ENCODE assay signal across 27 cellular contexts in the genomic region with DNA sequence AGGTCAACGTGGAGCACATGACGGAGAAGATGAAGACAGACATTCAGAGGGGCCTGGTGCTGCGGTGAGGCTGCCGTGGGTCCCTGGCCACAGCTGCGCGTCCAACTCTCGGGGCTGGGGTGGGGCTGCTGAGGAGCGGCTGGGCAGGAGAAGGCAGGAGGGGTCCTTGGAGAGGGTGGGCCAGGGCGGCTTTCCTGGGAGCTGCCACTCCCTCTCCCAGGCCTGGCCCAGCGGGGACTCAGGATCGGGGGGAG. TPM values are rescaled to one million over a fixed set of nuclear protein-coding genes. Genes with fewer than 3 reads are reported as not detected.
A peak's percentile ranks its signal among the peaks of the same experiment; 100 is the strongest.
DNase-seq lines count a peak whose midpoint lies in the region; ATAC-seq, FAIRE-seq and TF ChIP-seq lines count a peak whose summit lies in the region.
"Had no signal": no experiment of that assay in that cellular context is flagged by ENCODE, and none has a peak within 500 bp of the region (broad histone marks: within the 10 kb centered on the region; RNA-seq: fewer than 3 reads in every experiment).

No MANE protein-coding gene starts in this region.

- no peaks in the 10 kb centered on the region for H3K79me2 ChIP-seq in HepG2 (ENCODE audit: insufficient read depth, low read length)

- TF ChIP-seq POLR2A in HepG2 (IDR thresholded peaks at IDR 0.05; ENCODE audit: insufficient read depth in 1 of 2, low read depth in 2 of 2, low read length in 2 of 2) (no peak), right lobe of liver (IDR thresholded peaks at IDR 0.05) (no peak)

- H2BK5ac ChIP-seq in neuronal stem cell (ENCODE audit: low read length): peak overlapping the region; percentile 53

- H3K9ac ChIP-seq in HepG2 (ENCODE audit: insufficient read depth, low read depth, low read length) (no peak overlapping the region), neuronal stem cell (ENCODE audit: low read depth, low read length, poor library complexity) (no peak overlapping the region)
- H3K9ac ChIP-seq: BLaER1 treated with 17β-estradiol and CSF1 and Interleukin-3, amounts not matched to agents 10 nM and 100 nM had no signal

- no peaks in the 10 kb centered on the region for H3K9me3 ChIP-seq in HepG2 (ENCODE audit: low read length)
- no peaks in the 10 kb centered on the region for H3K9me3 ChIP-seq in right lobe of liver
- no peaks in the 10 kb centered on the region for H3K9me3 ChIP-seq in neuronal stem cell (replicated peaks in 1 of 2; ENCODE audit: control insufficient read depth in 2 of 2, insufficient read depth in 1 of 2, low read depth in 1 of 2, low read length in 2 of 2)
- H3K9me3 ChIP-seq in MG63: no peaks in the 10 kb centered on the region
- H3K9me3 ChIP-seq: A549; BLaER1 treated with 17β-estradiol and CSF1 and Interleukin-3, amounts not matched to agents 10 nM and 100 nM had no signal

- H3K27ac ChIP-seq in HepG2 (ENCODE audit: extremely low read length, insufficient read depth, low read length) (no peak overlapping the region), right lobe of liver (no peak overlapping the region), neuronal stem cell (replicated peaks; ENCODE audit: low read length) (no peak overlapping the region)
- H3K27ac ChIP-seq: 22Rv1, A549, C4-2B had no signal

- no peak overlapping the region for H2BK15ac ChIP-seq in neuronal stem cell (ENCODE audit: low read length)

- no peak overlapping the region for H3K14ac ChIP-seq in neuronal stem cell (ENCODE audit: low read length)

- 96% methylated on average over 10 of the region's 11 CpGs for WGBS in HepG2 (ENCODE audit: low lambda C conversion rate)
- WGBS in right lobe of liver (ENCODE audit: insufficient coverage, low coverage, low lambda C conversion rate, missing lambda C conversion rate): 96% methylated on average over 4 of the region's 11 CpGs
- WGBS in neuronal stem cell (ENCODE audit: extremely low coverage in 2 of 2, insufficient read length in 2 of 2, insufficient replicate concordance in 1 of 2), 2 donors: no CpG with 5 or more reads among the region's 11 CpGs

- no peak for TF ChIP-seq RAD21 in HepG2 (CRISPR knock-in tag; IDR thresholded peaks at IDR 0.05)

- H3K4me1 ChIP-seq in HepG2 (ENCODE audit: insufficient read depth, low read length) (no peaks in the 10 kb centered on the region), right lobe of liver (no peaks in the 10 kb centered on the region), neuronal stem cell (ENCODE audit: control insufficient read depth in 2 of 2, insufficient read depth in 1 of 2, low read depth in 1 of 2, low read length in 2 of 2) (peaks cover 0 to 2% of the 10 kb centered on the region in 2 donors)
- H3K4me1 ChIP-seq: A549 had no signal

- ATAC-seq in HepG2 (no peak), right lobe of liver (no peak), GM21528 (IDR thresholded peaks at IDR 0.05; ENCODE audit: low FRiP score, unreplicated experiment) (no peak)
- ATAC-seq: A549; CD8-positive, alpha-beta T cell had no signal

- CTCF ChIA-PET in HepG2 (lab: Yijun Ruan, JAX; ENCODE audit: low intra/inter-chr PET ratio, low total read pairs): no interaction called here

- H3K4me3 ChIP-seq in HepG2 (replicated peaks in 1 of 3; ENCODE audit: insufficient read depth in 1 of 3, low read depth in 2 of 3, low read length in 3 of 3) (no peak overlapping the region), right lobe of liver (no peak overlapping the region), neuronal stem cell (ENCODE audit: low read length in 2 of 2) (no peak overlapping the region), MG63 (no peak overlapping the region)
- H3K4me3 ChIP-seq: A549; BLaER1 treated with 17β-estradiol and CSF1 and Interleukin-3, amounts not matched to agents 10 nM and 100 nM had no signal

- in situ Hi-C loops in HepG2 (cut with HindIII; ENCODE audit: extremely low pct_ligation_motif_present, low pct_unique_long_range_greater_than_20kb): no loop called here

- H4K20me1 ChIP-seq in HepG2 (ENCODE audit: insufficient read depth, low read length): no peaks in the 10 kb centered on the region

- peaks cover 4% of the 10 kb centered on the region for H3K79me1 ChIP-seq in neuronal stem cell (ENCODE audit: low read depth, low read length)

- intact Hi-C loops in HepG2 (cut with micrococcal nuclease; ENCODE audit: unreplicated experiment) (no loop called here), right lobe of liver (cut with DNase I) (no loop called here)

- FAIRE-seq in HepG2 (lab: Jason Lieb, UNC): no peak
- FAIRE-seq: A549, GM12891, GM19239 had no signal

- no peak overlapping the region for H3K4me2 ChIP-seq in HepG2 (ENCODE audit: low read depth, low read length)
- no peak overlapping the region for H3K4me2 ChIP-seq in neuronal stem cell (ENCODE audit: insufficient read depth, low read length, poor library complexity, severe bottlenecking)
- H3K4me2 ChIP-seq: A549; BLaER1 treated with 17β-estradiol and CSF1 and Interleukin-3, amounts not matched to agents 10 nM and 100 nM had no signal

- TF ChIP-seq CTCF in HepG2 (CRISPR knock-in tag; IDR thresholded peaks at IDR 0.05) (no peak), right lobe of liver (IDR thresholded peaks at IDR 0.05) (no peak)

- H2AK5ac ChIP-seq in neuronal stem cell (ENCODE audit: low read depth, low read length): peak overlapping the region; percentile 56

- TF ChIP-seq EP300 in HepG2 (IDR thresholded peaks at IDR 0.05; ENCODE audit: low read depth in 2 of 2, low read length in 2 of 2): no peak
- TF ChIP-seq EP300 in HepG2 (CRISPR knock-in tag; IDR thresholded peaks at IDR 0.05; ENCODE audit: borderline replicate concordance): no peak

- H3K4ac ChIP-seq in neuronal stem cell (ENCODE audit: low read length): no peak overlapping the region

- no peak overlapping the region for H3K18ac ChIP-seq in neuronal stem cell (ENCODE audit: low read length)

- H4K8ac ChIP-seq in neuronal stem cell (ENCODE audit: low read depth, low read length): no peak overlapping the region

- no peak overlapping the region for H2BK120ac ChIP-seq in neuronal stem cell (ENCODE audit: low read depth, low read length)

- BruUV-seq in HepG2 (replicated peaks; lab: Mats Ljungman, UMichigan): no TSS peak

- POLR2A ChIA-PET in HepG2 (lab: Yijun Ruan, JAX): no interaction called here

- H2AFZ ChIP-seq in HepG2 (ENCODE audit: low read length) (no peak overlapping the region), neuronal stem cell (ENCODE audit: low read length) (no peak overlapping the region)

- H3K36me3 ChIP-seq in HepG2 (replicated peaks in 1 of 2; ENCODE audit: control insufficient read depth in 1 of 2, insufficient read depth in 2 of 2, low read length in 2 of 2) (peaks cover 13 to 42% of the 10 kb centered on the region in 2 experiments; a peak in 4 of 5 replicates), right lobe of liver (peaks cover 0 to 27% (median 0%) of the 10 kb centered on the region in 4 donors), neuronal stem cell (replicated peaks in 1 of 2; ENCODE audit: control insufficient read depth in 2 of 2, insufficient read depth in 2 of 2, low read length in 2 of 2) (peaks cover 9 to 74% of the 10 kb centered on the region in 2 donors), MG63 (peaks cover 32% of the 10 kb centered on the region)

- H2BK12ac ChIP-seq in neuronal stem cell (ENCODE audit: low read length): peak overlapping the region; percentile 30

- H4K91ac ChIP-seq in neuronal stem cell (ENCODE audit: low read depth, low read length, poor library complexity): no peak overlapping the region

- no peak for DNase-seq in HepG2 (ENCODE audit: low spot score)
- no peak for DNase-seq in right lobe of liver
- DNase-seq in neuronal stem cell (ENCODE audit: low spot score): no peak
- no peak for DNase-seq in MG63
- DNase-seq: AML-193; CD4-positive, alpha-beta T cell; CD8-positive, alpha-beta T cell; COR-L47; DMS 273 treated with DMSO at 0.1 percent for 48 hours; DMS153; DMS53; DMS79; DND-41; EL; GDM1 had no signal

- peak overlapping the region; percentile 73 for H3K23ac ChIP-seq in neuronal stem cell (ENCODE audit: low read depth, low read length, poor library complexity)

- H3K27me3 ChIP-seq in HepG2 (ENCODE audit: control insufficient read depth in 1 of 2, insufficient read depth in 2 of 2, low read length in 2 of 2) (no peaks in the 10 kb centered on the region), right lobe of liver (no peaks in the 10 kb centered on the region), neuronal stem cell (ENCODE audit: control insufficient read depth in 3 of 3, insufficient read depth in 3 of 3, low read depth in 1 of 3, low read length in 3 of 3) (no peaks in the 10 kb centered on the region), MG63 (no peaks in the 10 kb centered on the region)
- H3K27me3 ChIP-seq: BLaER1 treated with 17β-estradiol and CSF1 and Interleukin-3, amounts not matched to agents 10 nM and 100 nM had no signal

RNA-seq across cellular contexts. Expression of a gene that starts 14.4 kb away (rescaled TPM):
- total RNA-seq in HepG2 (2016; rRNA removed; fragmentation: Illumina TruSeq; extraction: Trizol) (13.1 and 20.1 TPM in 2 replicates), right lobe of liver (10 to 100 TPM in 4 of 6 experiments, 1 to 10 TPM in 2; 6.9 to 15.4 (median 13.1) TPM)
- total RNA-seq in HepG2 (2016; cell fraction: cytosol; rRNA removed; fragmentation: Illumina TruSeq; extraction: Trizol; ENCODE audit: low read depth): 16.2 and 18.7 TPM in 2 replicates
- 11.7 and 23.2 TPM in 2 replicates for total RNA-seq in HepG2 (2016; cell fraction: insoluble cytoplasmic fraction; rRNA removed; fragmentation: Illumina TruSeq; extraction: Trizol)
- 22.7 and 31.0 TPM in 2 replicates for total RNA-seq in HepG2 (2016; cell fraction: membrane; rRNA removed; fragmentation: Illumina TruSeq; extraction: Trizol)
- total RNA-seq in HepG2 (2016; cell fraction: nucleus; rRNA removed; fragmentation: Illumina TruSeq; extraction: Trizol): 15.4 and 16.3 TPM in 2 replicates
- 8.0 and 13.1 TPM in 2 replicates for polyA plus RNA-seq in HepG2 (2011; rRNA removed)
- polyA plus RNA-seq in HepG2 (2011; cell fraction: cytosol; rRNA removed): 6.8 and 14.6 TPM in 2 replicates
- 84.7 and 108 TPM in 2 replicates for polyA plus RNA-seq in HepG2 (2011; cell fraction: nucleus; rRNA removed)
- polyA plus RNA-seq in HepG2 (2012): 7.4 and 9.9 TPM in 2 replicates
- 17.7 and 23.4 TPM in 2 replicates for polyA plus RNA-seq in HepG2 (2016; cell fraction: cytosol; fragmentation: Illumina TruSeq; extraction: Trizol; ENCODE audit: low read depth)
- 12.0 and 13.3 TPM in 2 replicates for polyA plus RNA-seq in HepG2 (2016; cell fraction: insoluble cytoplasmic fraction; fragmentation: Illumina TruSeq; extraction: Trizol; ENCODE audit: low read depth)
- polyA plus RNA-seq in HepG2 (2016; cell fraction: membrane; fragmentation: Illumina TruSeq; extraction: Trizol; ENCODE audit: low read depth): 19.5 and 21.9 TPM in 2 replicates
- polyA plus RNA-seq in HepG2 (2016; cell fraction: nucleus; fragmentation: Illumina TruSeq; extraction: Trizol; ENCODE audit: insufficient read depth, low read depth): 26.7 and 31.2 TPM in 2 replicates
- 3.6 and 9.9 TPM in 2 replicates for polyA minus RNA-seq in HepG2 (2011; rRNA and poly(A)+ RNA removed; ENCODE audit: low replicate concordance)
- 3.6 and 4.5 TPM in 2 replicates for polyA minus RNA-seq in HepG2 (2011; cell fraction: cytosol; rRNA and poly(A)+ RNA removed)
- polyA minus RNA-seq in HepG2 (2011; cell fraction: nucleus; rRNA and poly(A)+ RNA removed): 13.3 and 17.1 TPM in 2 replicates
- polyA plus RNA-seq in neuronal stem cell (2013, experiment 1 of 2): 13.0 TPM
- polyA plus RNA-seq in neuronal stem cell (2013, experiment 2 of 2): 12.0 TPM
- 24.3 and 34.9 TPM in 2 replicates for total RNA-seq in MG63 (2014; rRNA removed; shearing (Covaris generic); ENCODE audit: low replicate concordance)

RNA-seq across cellular contexts. Expression of a gene that starts 24.9 kb away (rescaled TPM):
- total RNA-seq in HepG2 (2016; rRNA removed; fragmentation: Illumina TruSeq; extraction: Trizol) (87.6 and 106 TPM in 2 replicates), right lobe of liver (10 to 100 TPM; 68.3 to 97.6 (median 73.7) TPM)
- total RNA-seq in HepG2 (2016; cell fraction: cytosol; rRNA removed; fragmentation: Illumina TruSeq; extraction: Trizol; ENCODE audit: low read depth): 13.9 and 14.6 TPM in 2 replicates
- 76.5 and 112 TPM in 2 replicates for total RNA-seq in HepG2 (2016; cell fraction: insoluble cytoplasmic fraction; rRNA removed; fragmentation: Illumina TruSeq; extraction: Trizol)
- 27.9 TPM in 2 replicates for total RNA-seq in HepG2 (2016; cell fraction: membrane; rRNA removed; fragmentation: Illumina TruSeq; extraction: Trizol)
- 51.1 and 56.0 TPM in 2 replicates for total RNA-seq in HepG2 (2016; cell fraction: nucleus; rRNA removed; fragmentation: Illumina TruSeq; extraction: Trizol)
- 92.8 and 113 TPM in 2 replicates for polyA plus RNA-seq in HepG2 (2011; rRNA removed)
- polyA plus RNA-seq in HepG2 (2011; cell fraction: cytosol; rRNA removed): 71.8 and 109 TPM in 2 replicates
- polyA plus RNA-seq in HepG2 (2011; cell fraction: nucleus; rRNA removed): 444 and 640 TPM in 2 replicates
- 83.1 and 108 TPM in 2 replicates for polyA plus RNA-seq in HepG2 (2012)
- 10.0 and 11.5 TPM in 2 replicates for polyA plus RNA-seq in HepG2 (2016; cell fraction: cytosol; fragmentation: Illumina TruSeq; extraction: Trizol; ENCODE audit: low read depth)
- 69.5 and 87.4 TPM in 2 replicates for polyA plus RNA-seq in HepG2 (2016; cell fraction: insoluble cytoplasmic fraction; fragmentation: Illumina TruSeq; extraction: Trizol; ENCODE audit: low read depth)
- polyA plus RNA-seq in HepG2 (2016; cell fraction: membrane; fragmentation: Illumina TruSeq; extraction: Trizol; ENCODE audit: low read depth): 16.7 and 19.2 TPM in 2 replicates
- 107 and 115 TPM in 2 replicates for polyA plus RNA-seq in HepG2 (2016; cell fraction: nucleus; fragmentation: Illumina TruSeq; extraction: Trizol; ENCODE audit: insufficient read depth, low read depth)
- polyA minus RNA-seq in HepG2 (2011; rRNA and poly(A)+ RNA removed; ENCODE audit: low replicate concordance): 90.7 and 203 TPM in 2 replicates
- 72.1 and 83.6 TPM in 2 replicates for polyA minus RNA-seq in HepG2 (2011; cell fraction: cytosol; rRNA and poly(A)+ RNA removed)
- polyA minus RNA-seq in HepG2 (2011; cell fraction: nucleus; rRNA and poly(A)+ RNA removed): 51.9 and 52.8 TPM in 2 replicates
- polyA plus RNA-seq in neuronal stem cell (2013, experiment 1 of 2): 37.4 TPM
- 35.9 TPM for polyA plus RNA-seq in neuronal stem cell (2013, experiment 2 of 2)
- 111 and 175 TPM in 2 replicates for total RNA-seq in MG63 (2014; rRNA removed; shearing (Covaris generic); ENCODE audit: low replicate concordance)

RNA-seq across cellular contexts. Expression of a gene that starts 28.6 kb away (rescaled TPM):
- total RNA-seq in HepG2 (2016; rRNA removed; fragmentation: Illumina TruSeq; extraction: Trizol) (0.07 TPM in 1 of 2 replicates, not detected in the other), right lobe of liver (1 to 10 TPM in 4 of 6 experiments, under 1 TPM in 2; 0.92 to 2.0 (median 1.2) TPM)
- total RNA-seq in HepG2 (2016; cell fraction: cytosol; rRNA removed; fragmentation: Illumina TruSeq; extraction: Trizol; ENCODE audit: low read depth): not detected in 2 replicates
- 0.09 TPM in 1 of 2 replicates, not detected in the other for total RNA-seq in HepG2 (2016; cell fraction: insoluble cytoplasmic fraction; rRNA removed; fragmentation: Illumina TruSeq; extraction: Trizol)
- total RNA-seq in HepG2 (2016; cell fraction: membrane; rRNA removed; fragmentation: Illumina TruSeq; extraction: Trizol): 0.14 TPM in 1 of 2 replicates, not detected in the other
- total RNA-seq in HepG2 (2016; cell fraction: nucleus; rRNA removed; fragmentation: Illumina TruSeq; extraction: Trizol): not detected in 2 replicates
- polyA plus RNA-seq in HepG2 (2011; rRNA removed): 0.09 and 0.20 TPM in 2 replicates
- 0.05 and 0.06 TPM in 2 replicates for polyA plus RNA-seq in HepG2 (2011; cell fraction: cytosol; rRNA removed)
- 0.37 and 0.55 TPM in 2 replicates for polyA plus RNA-seq in HepG2 (2011; cell fraction: nucleus; rRNA removed)
- polyA plus RNA-seq in HepG2 (2012): 0.27 and 0.31 TPM in 2 replicates
- 0.08 TPM in 1 of 2 replicates, not detected in the other for polyA plus RNA-seq in HepG2 (2016; cell fraction: cytosol; fragmentation: Illumina TruSeq; extraction: Trizol; ENCODE audit: low read depth)
- polyA plus RNA-seq in HepG2 (2016; cell fraction: insoluble cytoplasmic fraction; fragmentation: Illumina TruSeq; extraction: Trizol; ENCODE audit: low read depth): 0.14 TPM in 1 of 2 replicates, not detected in the other
- polyA plus RNA-seq in HepG2 (2016; cell fraction: membrane; fragmentation: Illumina TruSeq; extraction: Trizol; ENCODE audit: low read depth): 0.18 TPM in 1 of 2 replicates, not detected in the other
- 0.11 and 0.37 TPM in 2 replicates for polyA plus RNA-seq in HepG2 (2016; cell fraction: nucleus; fragmentation: Illumina TruSeq; extraction: Trizol; ENCODE audit: insufficient read depth, low read depth)
- polyA minus RNA-seq in HepG2 (2011; rRNA and poly(A)+ RNA removed; ENCODE audit: low replicate concordance): 0.02 and 11.4 TPM in 2 replicates
- polyA minus RNA-seq in HepG2 (2011; cell fraction: cytosol; rRNA and poly(A)+ RNA removed): 0.70 TPM in 1 of 2 replicates, not detected in the other
- 0.26 and 0.50 TPM in 2 replicates for polyA minus RNA-seq in HepG2 (2011; cell fraction: nucleus; rRNA and poly(A)+ RNA removed)
- 0.03 TPM for polyA plus RNA-seq in neuronal stem cell (2013, experiment 1 of 2)
- polyA plus RNA-seq in neuronal stem cell (2013, experiment 2 of 2): 0.03 TPM
- total RNA-seq in MG63 (2014; rRNA removed; shearing (Covaris generic); ENCODE audit: low replicate concordance): 0.13 TPM in 1 of 2 replicates, not detected in the other
- total RNA-seq: G401 had no signal
- polyA plus RNA-seq: BJ had no signal

RNA-seq across cellular contexts. Expression of a gene that starts 39.1 kb away (rescaled TPM):
- total RNA-seq in HepG2 (2016; rRNA removed; fragmentation: Illumina TruSeq; extraction: Trizol) (not detected in 2 replicates), right lobe of liver (not detected)
- total RNA-seq in HepG2 (2016; cell fraction: cytosol; rRNA removed; fragmentation: Illumina TruSeq; extraction: Trizol; ENCODE audit: low read depth): not detected in 2 replicates
- not detected in 2 replicates for total RNA-seq in HepG2 (2016; cell fraction: insoluble cytoplasmic fraction; rRNA removed; fragmentation: Illumina TruSeq; extraction: Trizol)
- not detected in 2 replicates for total RNA-seq in HepG2 (2016; cell fraction: membrane; rRNA removed; fragmentation: Illumina TruSeq; extraction: Trizol)
- total RNA-seq in HepG2 (2016; cell fraction: nucleus; rRNA removed; fragmentation: Illumina TruSeq; extraction: Trizol): not detected in 2 replicates
- not detected in 2 replicates for polyA plus RNA-seq in HepG2 (2011; rRNA removed)
- not detected in 2 replicates for polyA plus RNA-seq in HepG2 (2011; cell fraction: cytosol; rRNA removed)
- not detected in 2 replicates for polyA plus RNA-seq in HepG2 (2011; cell fraction: nucleus; rRNA removed)
- polyA plus RNA-seq in HepG2 (2012): not detected in 2 replicates
- not detected in 2 replicates for polyA plus RNA-seq in HepG2 (2016; cell fraction: cytosol; fragmentation: Illumina TruSeq; extraction: Trizol; ENCODE audit: low read depth)
- not detected in 2 replicates for polyA plus RNA-seq in HepG2 (2016; cell fraction: insoluble cytoplasmic fraction; fragmentation: Illumina TruSeq; extraction: Trizol; ENCODE audit: low read depth)
- not detected in 2 replicates for polyA plus RNA-seq in HepG2 (2016; cell fraction: membrane; fragmentation: Illumina TruSeq; extraction: Trizol; ENCODE audit: low read depth)
- polyA plus RNA-seq in HepG2 (2016; cell fraction: nucleus; fragmentation: Illumina TruSeq; extraction: Trizol; ENCODE audit: insufficient read depth, low read depth): not detected in 2 replicates
- polyA minus RNA-seq in HepG2 (2011; rRNA and poly(A)+ RNA removed; ENCODE audit: low replicate concordance): 0.07 TPM in 1 of 2 replicates, not detected in the other
- polyA minus RNA-seq in HepG2 (2011; cell fraction: cytosol; rRNA and poly(A)+ RNA removed): not detected in 2 replicates
- polyA minus RNA-seq in HepG2 (2011; cell fraction: nucleus; rRNA and poly(A)+ RNA removed): not detected in 2 replicates
- polyA plus RNA-seq in neuronal stem cell (2013, experiment 1 of 2): not detected
- not detected for polyA plus RNA-seq in neuronal stem cell (2013, experiment 2 of 2)
- not detected in 2 replicates for total RNA-seq in MG63 (2014; rRNA removed; shearing (Covaris generic); ENCODE audit: low replicate concordance)
- total RNA-seq: A172; B cell; CD8-positive, alpha-beta T cell; Daoy had no signal
- polyA plus RNA-seq: A549 had no signal
